9 cellular contexts compared by ENCODE assay signal in the genomic region with DNA sequence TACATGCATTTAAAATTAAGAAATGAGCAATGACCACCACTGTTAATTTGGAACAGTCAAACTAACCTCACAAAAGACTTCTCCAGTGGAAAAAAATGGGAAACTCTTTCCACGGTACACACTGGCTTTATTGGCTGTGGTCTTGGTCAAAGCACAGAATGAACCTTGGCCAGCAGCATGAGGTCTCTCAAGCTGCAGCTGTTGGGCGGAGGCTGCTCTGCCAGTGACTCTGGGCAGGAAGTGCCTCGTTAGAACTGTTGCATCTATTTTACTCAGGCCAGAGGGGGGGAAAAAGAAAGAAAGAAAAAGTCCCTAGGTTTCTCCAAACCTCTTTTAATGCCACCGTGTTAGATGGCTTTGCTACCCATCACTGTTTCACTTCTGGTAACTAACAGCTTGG.
A peak's percentile ranks its signal among the peaks of the same experiment; 100 is the strongest.
DNase-seq lines count a peak whose midpoint lies in the region; ATAC-seq, FAIRE-seq and TF ChIP-seq lines count a peak whose summit lies in the region.
"Had no signal": no experiment of that assay in that cellular context is flagged by ENCODE, and none has a peak within 500 bp of the region (broad histone marks: within the 10 kb centered on the region; RNA-seq: fewer than 3 reads in every experiment).

No MANE protein-coding gene starts in this region.

- no peak overlapping the region for H2AFZ ChIP-seq in SK-N-SH (ENCODE audit: low read depth)

- no peak overlapping the region for H3K4me2 ChIP-seq in SK-N-SH

- TF ChIP-seq EP300 in SK-N-SH (IDR thresholded peaks at IDR 0.05; ENCODE audit: borderline replicate concordance in 1 of 2, low read depth in 1 of 2, low read length in 1 of 2) = no peak

- H3K9me3 ChIP-seq in SK-N-SH (no peaks in the 10 kb centered on the region), spleen (no peaks in the 10 kb centered on the region)

- H4K20me1 ChIP-seq in SK-N-SH (ENCODE audit: insufficient read depth) = no peaks in the 10 kb centered on the region

- no peak for DNase-seq in SK-N-SH
- DNase-seq in astrocyte of the hippocampus (ENCODE audit: low read depth, low spot score) = peak; percentile 31
- peak; percentile 47 for DNase-seq in skeletal muscle cell (ENCODE audit: low read depth)
- DNase-seq in spleen = no peak
- no peak for DNase-seq in GM12891 (ENCODE audit: insufficient read length, low spot score)
- no peak for DNase-seq in NCI-H2171 treated with DMSO at 0.1 percent for 48 hours (lab: John Stamatoyannopoulos, UW)

- H3F3A ChIP-seq in SK-N-SH (replicated peaks; ENCODE audit: insufficient read depth) = no peaks in the 10 kb centered on the region

- H3K4me1 ChIP-seq in SK-N-SH (ENCODE audit: control insufficient read depth in 1 of 2, insufficient read depth in 2 of 2, low read depth in 1 of 2, low read length in 1 of 2) (no peaks in the 10 kb centered on the region; a peak in 2 of 4 replicates), spleen (peaks cover 0 to 22% (median 8%) of the 10 kb centered on the region in 6 donors)

- H3K27ac ChIP-seq in SK-N-SH (ENCODE audit: low read depth in 2 of 2, low read length in 1 of 2) (no peak overlapping the region), spleen (peak overlapping the region in 4 of 8 donors; percentile 2 to 21 (median 5))

- H3K4me3 ChIP-seq in SK-N-SH (ENCODE audit: low read depth in 2 of 2, low read length in 1 of 2) = no peak overlapping the region
- H3K4me3 ChIP-seq in skeletal muscle cell (ENCODE audit: low read depth, low read length) = no peak overlapping the region
- no peak overlapping the region for H3K4me3 ChIP-seq in spleen

- TF ChIP-seq RAD21 in SK-N-SH (IDR thresholded peaks at IDR 0.05; ENCODE audit: low read length) = no peak

- peak; percentile 57; the same call in 1 of the 3 replicates for ATAC-seq in SK-N-SH treated with all-trans-retinoic acid at 6 μM for 48 hours
- ATAC-seq in HG03108 (IDR thresholded peaks at IDR 0.05; ENCODE audit: unreplicated experiment) = peak; percentile 85

- no peaks in the 10 kb centered on the region for H3K79me2 ChIP-seq in SK-N-SH (ENCODE audit: insufficient read depth)

- POLR2A ChIA-PET in SK-N-SH (lab: Yijun Ruan, JAX) = no interaction called here

- 63% methylated on average over 4 of the region's 4 CpGs for WGBS in SK-N-SH (ENCODE audit: low lambda C conversion rate)
- 25 to 34% (median 33%) methylated on average over 4 of the region's 4 CpGs for WGBS in spleen, 5 donors

- H3K27me3 ChIP-seq in SK-N-SH (ENCODE audit: insufficient read depth) (no peaks in the 10 kb centered on the region), spleen (replicated peaks in 1 of 7) (no peaks in the 10 kb centered on the region)

- no peak for TF ChIP-seq CTCF in SK-N-SH (IDR thresholded peaks at IDR 0.05)
- no peak for TF ChIP-seq CTCF in spleen (IDR thresholded peaks at IDR 0.05 in 8 of 11, conservative IDR thresholded peaks at IDR 0.05 in 3 of 11)

- no peaks in the 10 kb centered on the region for H3K9me2 ChIP-seq in SK-N-SH

- H3K36me3 ChIP-seq in SK-N-SH (replicated peaks in 1 of 2; ENCODE audit: control insufficient read depth in 1 of 2, insufficient read depth in 2 of 2, low read length in 1 of 2) (no peaks in the 10 kb centered on the region), spleen (no peaks in the 10 kb centered on the region)

- CTCF ChIA-PET in SK-N-SH (lab: Yijun Ruan, JAX) = no interaction called here

- TF ChIP-seq POLR2A in spleen (IDR thresholded peaks at IDR 0.05) (no peak), GM12891 (IDR thresholded peaks at IDR 0.05; ENCODE audit: low read depth, low read length) (no peak)

- FAIRE-seq in GM12891 (lab: Jason Lieb, UNC) = no peak
- FAIRE-seq: endometrium had no signal

- H3K9ac ChIP-seq in SK-N-SH = no peak overlapping the region

- intact Hi-C loops in spleen (cut with DNase I; ENCODE audit: low total_unique reads) = no loop called here

TF ChIP-seq in SK-N-SH treated with all-trans-retinoic acid at 6 μM for 48 hours, 23 proteins besides CTCF, POLR2A, EP300 and RAD21:
- TF ChIP-seq SNAI2 (CRISPR knock-in tag; IDR thresholded peaks at IDR 0.05) (no peak), ZNF8 (CRISPR knock-in tag; IDR thresholded peaks at IDR 0.05) (no peak), ZNF70 (CRISPR knock-in tag; IDR thresholded peaks at IDR 0.05) (no peak), PPARA (CRISPR knock-in tag; IDR thresholded peaks at IDR 0.05; ENCODE audit: borderline replicate concordance) (no peak)
- TF ChIP-seq, protein P1, sequence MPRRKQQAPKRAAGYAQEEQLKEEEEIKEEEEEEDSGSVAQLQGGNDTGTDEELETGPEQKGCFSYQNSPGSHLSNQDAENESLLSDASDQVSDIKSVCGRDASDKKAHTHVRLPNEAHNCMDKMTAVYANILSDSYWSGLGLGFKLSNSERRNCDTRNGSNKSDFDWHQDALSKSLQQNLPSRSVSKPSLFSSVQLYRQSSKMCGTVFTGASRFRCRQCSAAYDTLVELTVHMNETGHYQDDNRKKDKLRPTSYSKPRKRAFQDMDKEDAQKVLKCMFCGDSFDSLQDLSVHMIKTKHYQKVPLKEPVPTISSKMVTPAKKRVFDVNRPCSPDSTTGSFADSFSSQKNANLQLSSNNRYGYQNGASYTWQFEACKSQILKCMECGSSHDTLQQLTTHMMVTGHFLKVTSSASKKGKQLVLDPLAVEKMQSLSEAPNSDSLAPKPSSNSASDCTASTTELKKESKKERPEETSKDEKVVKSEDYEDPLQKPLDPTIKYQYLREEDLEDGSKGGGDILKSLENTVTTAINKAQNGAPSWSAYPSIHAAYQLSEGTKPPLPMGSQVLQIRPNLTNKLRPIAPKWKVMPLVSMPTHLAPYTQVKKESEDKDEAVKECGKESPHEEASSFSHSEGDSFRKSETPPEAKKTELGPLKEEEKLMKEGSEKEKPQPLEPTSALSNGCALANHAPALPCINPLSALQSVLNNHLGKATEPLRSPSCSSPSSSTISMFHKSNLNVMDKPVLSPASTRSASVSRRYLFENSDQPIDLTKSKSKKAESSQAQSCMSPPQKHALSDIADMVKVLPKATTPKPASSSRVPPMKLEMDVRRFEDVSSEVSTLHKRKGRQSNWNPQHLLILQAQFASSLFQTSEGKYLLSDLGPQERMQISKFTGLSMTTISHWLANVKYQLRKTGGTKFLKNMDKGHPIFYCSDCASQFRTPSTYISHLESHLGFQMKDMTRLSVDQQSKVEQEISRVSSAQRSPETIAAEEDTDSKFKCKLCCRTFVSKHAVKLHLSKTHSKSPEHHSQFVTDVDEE (CRISPR knock-in tag; IDR thresholded peaks at IDR 0.05) = no peak

TF ChIP-seq in SK-N-SH, 30 proteins besides CTCF, POLR2A, EP300 and RAD21 (continues in another document):
- TF ChIP-seq, protein P2, sequence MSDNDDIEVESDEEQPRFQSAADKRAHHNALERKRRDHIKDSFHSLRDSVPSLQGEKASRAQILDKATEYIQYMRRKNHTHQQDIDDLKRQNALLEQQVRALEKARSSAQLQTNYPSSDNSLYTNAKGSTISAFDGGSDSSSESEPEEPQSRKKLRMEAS (IDR thresholded peaks at IDR 0.05; ENCODE audit: low read depth) = no peak
- TF ChIP-seq POLR2AphosphoS5 (IDR thresholded peaks at IDR 0.05; ENCODE audit: low read depth, low read length) = no peak
- no peak for TF ChIP-seq TCF12 (IDR thresholded peaks at IDR 0.05)
- no peak for TF ChIP-seq FOSL2 (IDR thresholded peaks at IDR 0.05; ENCODE audit: borderline replicate concordance, low read depth)
- TF ChIP-seq YY1 (IDR thresholded peaks at IDR 0.05; ENCODE audit: low read depth) = no peak

TF ChIP-seq in GM12891, 5 proteins besides CTCF, POLR2A, EP300 and RAD21:
- no peak for TF ChIP-seq POU2F2 (IDR thresholded peaks at IDR 0.05; ENCODE audit: low read depth, low read length)

Comparison
In these comparisons a context has a peak if more than half of its experiments do, and no peak if none do; other contexts are left out.
1. DNase-seq: peak in astrocyte of the hippocampus (single experiment) and skeletal muscle cell (single experiment); none in SK-N-SH (single experiment), spleen (single experiment), GM12891 (single experiment) and NCI-H2171 treated with DMSO at 0.1 percent for 48 hours (single experiment).